13 cellular contexts compared by ENCODE assay signal in the genomic region with DNA sequence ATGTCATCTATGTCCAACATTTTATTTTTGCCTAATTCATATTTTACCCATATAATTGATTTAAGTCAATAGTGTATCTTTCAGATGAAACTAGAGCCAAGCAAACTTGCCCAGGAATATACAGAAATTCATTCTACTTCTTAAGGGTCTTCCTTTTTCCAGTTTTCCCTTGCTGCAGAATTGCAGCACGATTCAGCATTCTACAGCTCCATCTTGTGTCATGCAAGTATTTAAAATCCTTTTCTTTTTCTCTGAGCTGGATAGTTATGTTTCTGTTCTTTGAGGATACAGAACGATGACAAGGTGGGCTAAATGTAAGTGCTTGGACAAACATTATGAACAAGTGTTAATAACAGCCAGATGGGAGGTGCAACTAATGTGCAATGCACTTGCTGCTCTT.
DNase-seq lines count a peak whose midpoint lies in the region; ATAC-seq, FAIRE-seq and TF ChIP-seq lines count a peak whose summit lies in the region.
"Had no signal": no experiment of that assay in that cellular context is flagged by ENCODE, and none has a peak within 500 bp of the region (broad histone marks: within the 10 kb centered on the region; RNA-seq: fewer than 3 reads in every experiment).

No MANE protein-coding gene starts in this region.

- FAIRE-seq in GM12891 (lab: Jason Lieb, UNC), result no peak
- FAIRE-seq: GM12878, keratinocyte had no signal

- 33% methylated on average over 1 of the region's 2 CpGs for WGBS in mesenchymal stem cell

- H4K91ac ChIP-seq in mesenchymal stem cell (ENCODE audit: low read length), result no peak overlapping the region

- H3K4ac ChIP-seq in mesenchymal stem cell (ENCODE audit: low read depth in 1 of 2, low read length in 2 of 2), result no peak overlapping the region

- no peak overlapping the region for H3K4me3 ChIP-seq in astrocyte of the spinal cord (ENCODE audit: low read depth, low read length)
- H3K4me3 ChIP-seq in mesenchymal stem cell (ENCODE audit: insufficient read depth in 1 of 2, low read depth in 1 of 2, low read length in 2 of 2), result no peak overlapping the region
- H3K4me3 ChIP-seq: GM12878 had no signal

- no peak overlapping the region for H3K27ac ChIP-seq in mesenchymal stem cell (ENCODE audit: low read length, poor library complexity, severe bottlenecking)

- DNase-seq in DMS53 (lab: John Stamatoyannopoulos, UW), result peak; percentile 73
- peak; percentile 22 for DNase-seq in astrocyte of the spinal cord (ENCODE audit: low read depth, low spot score)
- peak; percentile 10 for DNase-seq in mesenchymal stem cell
- no peak for DNase-seq in GM12891 (ENCODE audit: insufficient read length, low spot score)
- DNase-seq: Caco-2, erythroblast, T1000 had no signal

- no peaks in the 10 kb centered on the region for H3K9me3 ChIP-seq in mesenchymal stem cell (ENCODE audit: control insufficient read depth, low read length)
- H3K9me3 ChIP-seq: Caco-2 had no signal

- no peak overlapping the region for H3K18ac ChIP-seq in mesenchymal stem cell (ENCODE audit: low read depth in 1 of 2, low read length in 2 of 2)

- no peak overlapping the region for H2BK12ac ChIP-seq in mesenchymal stem cell (ENCODE audit: low read length in 2 of 2)

- no peak overlapping the region for H2AK5ac ChIP-seq in mesenchymal stem cell (ENCODE audit: low read length, severe bottlenecking)

- no peak overlapping the region for H3K23ac ChIP-seq in mesenchymal stem cell (ENCODE audit: low read length in 2 of 2)

- H3K9ac ChIP-seq in mesenchymal stem cell (ENCODE audit: low read length), result peak overlapping the region; percentile 23

- H2BK120ac ChIP-seq in mesenchymal stem cell (ENCODE audit: low read depth, low read length), result no peak overlapping the region

- no peak overlapping the region for H2BK5ac ChIP-seq in mesenchymal stem cell (ENCODE audit: low read depth, low read length, poor library complexity, severe bottlenecking)

- H3K4me1 ChIP-seq in mesenchymal stem cell (ENCODE audit: control insufficient read depth, insufficient read depth, low read depth, low read length), result no peaks in the 10 kb centered on the region
- H3K4me1 ChIP-seq: Caco-2 had no signal

- no peaks in the 10 kb centered on the region for H3K36me3 ChIP-seq in mesenchymal stem cell (ENCODE audit: control insufficient read depth in 1 of 2, insufficient read depth in 2 of 2, low read depth in 1 of 2, low read length in 2 of 2)

- ATAC-seq in HG02642 (IDR thresholded peaks at IDR 0.05; ENCODE audit: poor library complexity, unreplicated experiment), result no peak
- ATAC-seq in HG02852 (IDR thresholded peaks at IDR 0.05; ENCODE audit: unreplicated experiment), result no peak
- ATAC-seq: GM12878; natural killer cell treated with Interleukin-12 subunit alpha and Interleukin-12 subunit beta and Interleukin-15 and Interleukin-18, amount 100 ng/mL, for 72 hours had no signal

- H3K14ac ChIP-seq in mesenchymal stem cell (ENCODE audit: low read length in 2 of 2), result no peak overlapping the region

- H4K8ac ChIP-seq in mesenchymal stem cell (ENCODE audit: low read length), result no peak overlapping the region

- TF ChIP-seq POLR2A in GM12891 (IDR thresholded peaks at IDR 0.05; ENCODE audit: low read depth, low read length), result no peak

- H3K79me1 ChIP-seq in mesenchymal stem cell (replicated peaks; ENCODE audit: low read length, poor library complexity, severe bottlenecking), result no peaks in the 10 kb centered on the region

- H3K27me3 ChIP-seq in mesenchymal stem cell (ENCODE audit: control insufficient read depth in 1 of 2, insufficient read depth in 1 of 2, low read length in 2 of 2), result no peaks in the 10 kb centered on the region

- in situ Hi-C loops in astrocyte of the spinal cord (cut with HindIII; ENCODE audit: low sequenced_read_pairs), result no loop called here

- 0 out of 2 replicates have a peak, but pooled peaks have one; percentile 8 for TF ChIP-seq CTCF in LNCAP (IDR thresholded peaks at IDR 0.05)
- TF ChIP-seq CTCF in astrocyte of the spinal cord (IDR thresholded peaks at IDR 0.05; ENCODE audit: low read depth, low read length), result no peak

- H3K4me2 ChIP-seq in mesenchymal stem cell (ENCODE audit: low read length, poor library complexity, severe bottlenecking), result no peak overlapping the region

- no peak overlapping the region for H2AFZ ChIP-seq in mesenchymal stem cell (ENCODE audit: low read depth, low read length)

- no peak overlapping the region for H2BK15ac ChIP-seq in mesenchymal stem cell (ENCODE audit: low read depth, poor library complexity, severe bottlenecking)

TF ChIP-seq in GM12891, 5 proteins besides CTCF, POLR2A, EP300 and RAD21:
- TF ChIP-seq SPI1 (IDR thresholded peaks at IDR 0.05; ENCODE audit: low read depth, low read length) (no peak), PAX5 (IDR thresholded peaks at IDR 0.05; ENCODE audit: insufficient read depth, low read length, severe bottlenecking) (no peak), TAF1 (IDR thresholded peaks at IDR 0.05; ENCODE audit: low read depth, low read length) (no peak), POU2F2 (IDR thresholded peaks at IDR 0.05; ENCODE audit: low read depth, low read length) (no peak), POLR2AphosphoS5 (IDR thresholded peaks at IDR 0.05; ENCODE audit: low read depth, low read length) (no peak)
